Comparison of ENCODE assay signal across 1 cellular context in the genomic region with DNA sequence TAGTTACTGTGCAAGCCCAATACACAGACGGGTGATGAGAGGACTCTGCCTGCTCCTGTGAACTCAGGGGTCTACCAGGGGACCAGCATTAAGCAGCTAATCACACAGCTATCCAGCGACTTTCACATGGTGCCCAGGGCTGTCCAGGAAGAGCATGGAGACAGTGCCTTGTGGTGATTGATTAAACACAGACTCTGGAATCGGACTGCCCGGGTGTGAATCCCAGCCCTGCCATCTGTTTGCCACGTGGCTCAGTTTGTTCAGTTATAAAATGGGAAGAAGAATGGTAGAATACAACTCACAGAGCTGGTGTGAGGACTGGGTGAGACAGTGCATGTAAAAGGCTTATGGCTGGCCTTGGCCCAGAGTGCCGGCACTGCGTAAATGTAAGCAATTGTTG.
TF ChIP-seq lines count a peak whose summit lies in the region.

No MANE protein-coding gene starts in this region.

TF ChIP-seq in K562, 482 proteins besides CTCF, POLR2A, EP300 and RAD21 (continued from another document):
- TF ChIP-seq, protein P1, sequence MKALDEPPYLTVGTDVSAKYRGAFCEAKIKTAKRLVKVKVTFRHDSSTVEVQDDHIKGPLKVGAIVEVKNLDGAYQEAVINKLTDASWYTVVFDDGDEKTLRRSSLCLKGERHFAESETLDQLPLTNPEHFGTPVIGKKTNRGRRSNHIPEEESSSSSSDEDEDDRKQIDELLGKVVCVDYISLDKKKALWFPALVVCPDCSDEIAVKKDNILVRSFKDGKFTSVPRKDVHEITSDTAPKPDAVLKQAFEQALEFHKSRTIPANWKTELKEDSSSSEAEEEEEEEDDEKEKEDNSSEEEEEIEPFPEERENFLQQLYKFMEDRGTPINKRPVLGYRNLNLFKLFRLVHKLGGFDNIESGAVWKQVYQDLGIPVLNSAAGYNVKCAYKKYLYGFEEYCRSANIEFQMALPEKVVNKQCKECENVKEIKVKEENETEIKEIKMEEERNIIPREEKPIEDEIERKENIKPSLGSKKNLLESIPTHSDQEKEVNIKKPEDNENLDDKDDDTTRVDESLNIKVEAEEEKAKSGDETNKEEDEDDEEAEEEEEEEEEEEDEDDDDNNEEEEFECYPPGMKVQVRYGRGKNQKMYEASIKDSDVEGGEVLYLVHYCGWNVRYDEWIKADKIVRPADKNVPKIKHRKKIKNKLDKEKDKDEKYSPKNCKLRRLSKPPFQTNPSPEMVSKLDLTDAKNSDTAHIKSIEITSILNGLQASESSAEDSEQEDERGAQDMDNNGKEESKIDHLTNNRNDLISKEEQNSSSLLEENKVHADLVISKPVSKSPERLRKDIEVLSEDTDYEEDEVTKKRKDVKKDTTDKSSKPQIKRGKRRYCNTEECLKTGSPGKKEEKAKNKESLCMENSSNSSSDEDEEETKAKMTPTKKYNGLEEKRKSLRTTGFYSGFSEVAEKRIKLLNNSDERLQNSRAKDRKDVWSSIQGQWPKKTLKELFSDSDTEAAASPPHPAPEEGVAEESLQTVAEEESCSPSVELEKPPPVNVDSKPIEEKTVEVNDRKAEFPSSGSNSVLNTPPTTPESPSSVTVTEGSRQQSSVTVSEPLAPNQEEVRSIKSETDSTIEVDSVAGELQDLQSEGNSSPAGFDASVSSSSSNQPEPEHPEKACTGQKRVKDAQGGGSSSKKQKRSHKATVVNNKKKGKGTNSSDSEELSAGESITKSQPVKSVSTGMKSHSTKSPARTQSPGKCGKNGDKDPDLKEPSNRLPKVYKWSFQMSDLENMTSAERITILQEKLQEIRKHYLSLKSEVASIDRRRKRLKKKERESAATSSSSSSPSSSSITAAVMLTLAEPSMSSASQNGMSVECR (CRISPR knock-in tag; IDR thresholded peaks at IDR 0.05) = no peak
- TF ChIP-seq, protein P2, sequence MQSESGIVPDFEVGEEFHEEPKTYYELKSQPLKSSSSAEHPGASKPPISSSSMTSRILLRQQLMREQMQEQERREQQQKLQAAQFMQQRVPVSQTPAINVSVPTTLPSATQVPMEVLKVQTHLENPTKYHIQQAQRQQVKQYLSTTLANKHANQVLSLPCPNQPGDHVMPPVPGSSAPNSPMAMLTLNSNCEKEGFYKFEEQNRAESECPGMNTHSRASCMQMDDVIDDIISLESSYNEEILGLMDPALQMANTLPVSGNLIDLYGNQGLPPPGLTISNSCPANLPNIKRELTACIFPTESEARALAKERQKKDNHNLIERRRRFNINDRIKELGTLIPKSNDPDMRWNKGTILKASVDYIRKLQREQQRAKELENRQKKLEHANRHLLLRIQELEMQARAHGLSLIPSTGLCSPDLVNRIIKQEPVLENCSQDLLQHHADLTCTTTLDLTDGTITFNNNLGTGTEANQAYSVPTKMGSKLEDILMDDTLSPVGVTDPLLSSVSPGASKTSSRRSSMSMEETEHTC (IDR thresholded peaks at IDR 0.05) = no peak
- no peak for TF ChIP-seq GABPA (tag; conservative IDR thresholded peaks at IDR 0.05; ENCODE audit: low read depth)
